Comparison of ENCODE assay signal across 8 cellular contexts in the genomic region with DNA sequence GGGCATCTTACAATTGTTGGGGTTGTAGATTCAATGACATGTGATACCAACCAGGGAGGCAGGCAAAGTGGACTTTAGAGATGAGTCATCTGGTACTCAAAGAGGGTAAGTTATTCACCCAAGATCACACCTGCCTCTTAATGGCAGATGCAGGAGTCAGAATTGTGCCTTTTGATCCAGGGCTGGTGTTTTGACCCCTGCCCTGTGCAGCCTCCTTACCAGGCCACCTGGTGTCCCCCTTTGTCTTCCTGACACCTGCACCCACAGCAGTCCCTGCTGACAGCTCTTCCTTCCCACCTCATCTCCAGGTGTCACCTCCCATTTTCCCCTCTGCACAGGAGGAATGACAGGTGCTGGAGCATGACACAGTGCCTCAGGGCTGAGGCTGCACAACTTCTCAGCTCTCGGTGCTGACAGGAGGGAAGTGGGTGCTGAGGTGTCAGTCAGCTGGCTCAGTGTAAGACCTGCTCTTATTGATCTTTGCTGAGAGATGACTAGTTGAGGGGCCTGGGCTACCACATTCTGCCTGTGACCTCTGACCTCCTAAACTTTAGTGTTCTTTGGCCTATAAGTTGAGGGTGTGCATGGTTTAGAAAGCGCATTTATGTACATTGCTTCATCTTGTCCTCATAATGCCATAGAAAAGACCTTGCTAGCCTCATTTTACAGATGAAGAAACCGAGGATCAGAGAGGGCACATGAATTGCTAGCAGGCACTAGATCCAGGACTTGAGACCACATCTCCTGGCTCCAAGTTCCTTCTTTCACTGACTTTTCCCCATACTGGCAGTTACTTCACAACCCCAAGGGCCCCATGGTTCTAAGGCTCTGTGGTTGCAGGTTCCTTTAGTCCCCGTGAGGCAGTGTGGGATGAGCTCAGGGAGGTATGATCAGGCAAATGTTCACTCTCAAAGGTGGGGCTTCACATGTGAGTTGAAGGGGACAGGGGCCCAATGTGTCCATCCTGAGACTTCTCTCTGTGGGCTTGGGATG. TPM values are rescaled to one million over a fixed set of nuclear protein-coding genes. Genes with fewer than 3 reads are reported as not detected.
DNase-seq lines count a peak whose midpoint lies in the region; ATAC-seq and TF ChIP-seq lines count a peak whose summit lies in the region.

No MANE protein-coding gene starts in this region.

- no peaks in the 10 kb centered on the region for H3K27me3 ChIP-seq in GM06990 (replicated peaks; ENCODE audit: control insufficient read depth, insufficient read depth, low read length)
- H3K27me3 ChIP-seq in OCI-LY3 (ENCODE audit: low read depth, low read length): peaks cover 11% of the 10 kb centered on the region

- no peaks in the 10 kb centered on the region for H3K9me3 ChIP-seq in OCI-LY3 (ENCODE audit: insufficient read depth, low read length)

- no peaks in the 10 kb centered on the region for H3K79me2 ChIP-seq in OCI-LY3 (ENCODE audit: low read length)

- H4K20me1 ChIP-seq in OCI-LY3 (ENCODE audit: insufficient read depth, low read length): no peaks in the 10 kb centered on the region

- H3K9ac ChIP-seq in OCI-LY3 (ENCODE audit: low read length): no peak overlapping the region

- H3K27ac ChIP-seq in OCI-LY3 (ENCODE audit: low read length): no peak overlapping the region

- ATAC-seq in GM19463 (IDR thresholded peaks at IDR 0.05; ENCODE audit: unreplicated experiment) (peak; percentile 81), HG03378 (IDR thresholded peaks at IDR 0.05; ENCODE audit: unreplicated experiment) (peak; percentile 82)

- peaks cover 19% of the 10 kb centered on the region for H3K4me1 ChIP-seq in OCI-LY3 (ENCODE audit: low read length)

- no peak overlapping the region; the same call in 1 of the 2 replicates for H2AFZ ChIP-seq in OCI-LY3 (ENCODE audit: low read depth, low read length)

- H3K4me3 ChIP-seq in GM06990 (replicated peaks; ENCODE audit: low read depth, low read length) (no peak overlapping the region), OCI-LY3 (ENCODE audit: low read length) (no peak overlapping the region)

- no peaks in the 10 kb centered on the region; the same call in 1 of the 2 replicates for H3K36me3 ChIP-seq in GM06990 (ENCODE audit: control insufficient read depth, insufficient read depth, low read length)
- H3K36me3 ChIP-seq in OCI-LY3 (replicated peaks; ENCODE audit: low read depth, low read length): no peaks in the 10 kb centered on the region

- intact Hi-C loops in posterior vena cava (cut with DNase I): no loop called here

- H3K4me2 ChIP-seq in OCI-LY3 (ENCODE audit: low read length): peak overlapping the region; percentile 54

- DNase-seq in GM06990 (ENCODE audit: extremely low read depth, insufficient read length) (peak; percentile 58), OCI-M1 (lab: John Stamatoyannopoulos, UW) (no peak), posterior vena cava (ENCODE audit: low spot score) (no peak)
- no peak for DNase-seq in activated CD4-positive, CD25-positive, alpha-beta regulatory T cell treated with anti-CD3 and anti-CD28 coated beads, Interleukin-2, amount 50 U/mL, for 72 hours
- DNase-seq in effector CD8-positive, alpha-beta T cell (lab: John Stamatoyannopoulos, UW): no peak

- TF ChIP-seq CTCF in GM06990 (IDR thresholded peaks at IDR 0.05; ENCODE audit: insufficient read depth, low read length, poor library complexity, severe bottlenecking) (no peak), OCI-LY3 (IDR thresholded peaks at IDR 0.05; ENCODE audit: low read depth, low read length) (peak; percentile 20; the same call in 1 of the 2 replicates)

RNA-seq across cellular contexts. Expression of a gene that starts 31.3 kb away (rescaled TPM):
- total RNA-seq in posterior vena cava: under 1 TPM; 0.37 to 0.43 TPM
